In the genomic region with DNA sequence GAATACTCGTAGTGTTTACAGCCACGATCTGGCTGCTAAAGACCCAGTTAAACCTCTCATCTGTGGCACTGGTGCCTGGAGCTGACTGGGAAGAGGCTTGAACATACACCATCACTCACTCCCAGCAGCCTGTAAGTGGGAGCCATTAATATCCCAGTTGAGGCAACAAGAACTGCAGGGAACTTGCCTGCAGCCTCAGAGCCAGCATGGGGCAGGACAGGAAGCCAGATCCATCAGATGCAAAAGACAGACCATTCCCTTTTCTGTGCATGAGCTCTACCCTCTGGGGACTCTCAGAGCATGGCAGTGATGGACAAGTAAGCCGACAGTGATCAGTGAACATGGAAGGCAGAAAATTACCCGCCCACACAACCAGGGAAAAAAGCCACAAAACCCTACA, we compare ENCODE assay signal across 17 cellular contexts.
"Had no signal": no experiment of that assay in that cellular context is flagged by ENCODE, and none has a peak within 500 bp of the region (broad histone marks: within the 10 kb centered on the region; RNA-seq: fewer than 3 reads in every experiment).

No MANE protein-coding gene starts in this region.

- H3K27ac ChIP-seq: SJSA1, SK-N-MC had no signal

- H3K36me3 ChIP-seq: SJSA1 had no signal

- H3K9me3 ChIP-seq: SJSA1 had no signal

- H3K4me3 ChIP-seq: SJSA1, SK-N-MC had no signal

- DNase-seq: KBM-7, MV-4-11, NCI-H1048, NCI-H1105, NCI-H1436 treated with DMSO at 0.1 percent for 48 hours, NCI-H1694, NCI-H187 treated with DMSO at 0.1 percent for 48 hours, NCI-H2029 treated with DMSO at 0.1 percent for 48 hours, NCI-H2227 treated with DMSO at 0.1 percent for 48 hours, NCI-H524, NCI-H526 treated with DMSO at 0.1 percent for 48 hours, NCI-H774, Right ventricle myocardium superior, RPMI8226, SIG-M5 had no signal
